Comparison of ENCODE assay signal across 21 cellular contexts in the genomic region with DNA sequence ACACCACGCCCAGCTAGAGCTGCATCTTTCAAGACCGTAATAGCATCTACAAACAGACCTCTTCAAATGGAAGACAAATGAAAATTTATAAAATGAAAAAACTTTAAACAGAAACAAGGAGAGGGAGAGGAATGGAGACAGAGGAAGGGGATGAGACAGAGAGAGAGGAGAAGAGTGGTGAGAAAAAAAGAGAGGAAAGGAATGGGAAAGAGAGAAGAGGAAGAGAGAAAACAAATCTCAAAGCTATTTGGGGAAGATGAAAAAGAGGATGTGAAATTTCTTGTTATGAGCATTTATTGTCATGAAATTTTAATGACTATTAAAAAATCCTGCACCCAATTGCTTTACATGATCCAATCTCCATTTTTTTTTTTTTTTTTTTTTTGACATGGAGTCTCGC.
DNase-seq lines count a peak whose midpoint lies in the region; ATAC-seq and TF ChIP-seq lines count a peak whose summit lies in the region.
"Had no signal": no experiment of that assay in that cellular context is flagged by ENCODE, and none has a peak within 500 bp of the region (broad histone marks: within the 10 kb centered on the region; RNA-seq: fewer than 3 reads in every experiment).

No MANE protein-coding gene starts in this region.

- peaks cover 14% of the 10 kb centered on the region for H3K4me1 Mint-ChIP-seq in MCF 10A (ENCODE audit: insufficient read depth, unreplicated experiment)
- H3K4me1 Mint-ChIP-seq: B cell; CD4-positive, CD25-positive, alpha-beta regulatory T cell had no signal

- no peak for TF ChIP-seq POLR2A in breast epithelium (IDR thresholded peaks at IDR 0.05)

- H3K9me2 ChIP-seq in OCI-LY1 (ENCODE audit: low read depth, low read length) = no peaks in the 10 kb centered on the region

- H2AFZ ChIP-seq in OCI-LY1 (ENCODE audit: low read length) = no peak overlapping the region
- H2AFZ ChIP-seq: GM23338 had no signal

- CTCF ChIA-PET in MCF 10A (lab: Yijun Ruan, JAX) = interaction anchor here (0.6 to 1.0 kb wide), 3 partner anchors 12 to 368 kb away, joined by 3 to 5 read pairs (median 4); no protein-coding TSS in a partner anchor

- BruUV-seq in MCF 10A (replicated peaks; lab: Mats Ljungman, UMichigan) = no TSS peak

- H3K4me3 ChIP-seq in breast epithelium (no peak overlapping the region), OCI-LY1 (ENCODE audit: low read depth, low read length, poor library complexity, severe bottlenecking) (no peak overlapping the region), WERI-Rb-1 (ENCODE audit: low read depth, low read length) (no peak overlapping the region)
- H3K4me3 ChIP-seq: GM23338, SK-N-MC had no signal

- H3K9ac ChIP-seq in OCI-LY1 (ENCODE audit: low read length) = no peak overlapping the region

- no peaks in the 10 kb centered on the region for H3F3A ChIP-seq in OCI-LY1 (ENCODE audit: insufficient read depth, low read length)

- POLR2A ChIA-PET in MCF 10A (lab: Yijun Ruan, JAX) = interaction anchor here (0.8 kb wide), 1 partner anchor 41 kb away, joined by 4 read pairs; no protein-coding TSS in a partner anchor

- H3K4me1 ChIP-seq in breast epithelium = no peaks in the 10 kb centered on the region
- peaks cover 30% of the 10 kb centered on the region for H3K4me1 ChIP-seq in OCI-LY1 (ENCODE audit: insufficient read depth, low read length, severe bottlenecking)

- H3K27me3 Mint-ChIP-seq in MCF 10A (ENCODE audit: insufficient read depth, unreplicated experiment) = no peaks in the 10 kb centered on the region
- H3K27me3 Mint-ChIP-seq: B cell; CD4-positive, CD25-positive, alpha-beta regulatory T cell had no signal

- intact Hi-C loops in MCF 10A (cut with micrococcal nuclease) (no loop called here), breast epithelium (cut with DNase I; ENCODE audit: low total_unique reads) (no loop called here)

- no peaks in the 10 kb centered on the region for H3K79me2 ChIP-seq in OCI-LY1 (ENCODE audit: insufficient read depth, low read length)

- H3K36me3 ChIP-seq in breast epithelium = no peaks in the 10 kb centered on the region
- H3K36me3 ChIP-seq in OCI-LY1 (ENCODE audit: insufficient read depth, low read length) = no peaks in the 10 kb centered on the region
- no peaks in the 10 kb centered on the region for H3K36me3 ChIP-seq in WERI-Rb-1

- no peaks in the 10 kb centered on the region for H3K27me3 ChIP-seq in breast epithelium
- H3K27me3 ChIP-seq in OCI-LY1 (ENCODE audit: insufficient read depth, low read length) = no peaks in the 10 kb centered on the region
- H3K27me3 ChIP-seq in WERI-Rb-1 (ENCODE audit: insufficient read depth, low read depth, severe bottlenecking) = no peaks in the 10 kb centered on the region

- peaks cover 22% of the 10 kb centered on the region for H3K9me3 Mint-ChIP-seq in MCF 10A (ENCODE audit: unreplicated experiment)
- H3K9me3 Mint-ChIP-seq: GM23338 had no signal

- no peaks in the 10 kb centered on the region for H3K36me3 Mint-ChIP-seq in MCF 10A (ENCODE audit: insufficient read depth, unreplicated experiment)
- H3K36me3 Mint-ChIP-seq: CD4-positive, CD25-positive, alpha-beta regulatory T cell had no signal

- H4K20me1 ChIP-seq in OCI-LY1 (ENCODE audit: insufficient read depth, low read length) = no peaks in the 10 kb centered on the region

- H3K9me3 ChIP-seq in breast epithelium (no peaks in the 10 kb centered on the region), OCI-LY1 (ENCODE audit: low read length) (no peaks in the 10 kb centered on the region), WERI-Rb-1 (ENCODE audit: severe bottlenecking) (no peaks in the 10 kb centered on the region)

- no peak overlapping the region for H3K4me2 ChIP-seq in OCI-LY1 (ENCODE audit: low read length)
- H3K4me2 ChIP-seq: GM23338 had no signal

- DNase-seq in MCF 10A (ENCODE audit: unreplicated experiment) (no peak), breast epithelium (ENCODE audit: low spot score in 2 of 2) (no peak), WERI-Rb-1 (no peak), cortex of kidney (lab: John Stamatoyannopoulos, UW) (no peak), kidney glomerular epithelial cell (lab: John Stamatoyannopoulos, UW) (no peak)
- DNase-seq: CD4-positive, CD25-positive, alpha-beta regulatory T cell; COR-L47; DMS 273 treated with DMSO at 0.1 percent for 48 hours; DND-41; KG1; NCI-H1092; NCI-H1436 treated with DMSO at 0.1 percent for 48 hours; NCI-H2029; NCI-H345; NCI-H526 had no signal

- peak; percentile 48 for ATAC-seq in GM21786 (IDR thresholded peaks at IDR 0.05; ENCODE audit: unreplicated experiment)
- ATAC-seq: GM23338, Right ventricle myocardium inferior had no signal

- no peak overlapping the region for H3K4me3 Mint-ChIP-seq in MCF 10A (ENCODE audit: unreplicated experiment)
- H3K4me3 Mint-ChIP-seq: B cell; CD4-positive, CD25-positive, alpha-beta regulatory T cell; GM23338 had no signal

- H3K27ac ChIP-seq in breast epithelium (no peak overlapping the region), OCI-LY1 (ENCODE audit: low read depth, low read length, poor library complexity, severe bottlenecking) (peak overlapping the region; percentile 54), WERI-Rb-1 (no peak overlapping the region)
- H3K27ac ChIP-seq: SK-N-MC had no signal

- H3K27ac Mint-ChIP-seq in MCF 10A (ENCODE audit: low read depth, unreplicated experiment) = peak overlapping the region; percentile 5
- H3K27ac Mint-ChIP-seq: B cell; CD4-positive, CD25-positive, alpha-beta regulatory T cell; GM23338 had no signal

- TF ChIP-seq CTCF in MCF 10A (IDR thresholded peaks at IDR 0.05; ENCODE audit: unreplicated experiment) = no peak
- no peak for TF ChIP-seq CTCF in breast epithelium (IDR thresholded peaks at IDR 0.05)
- no peak for TF ChIP-seq CTCF in OCI-LY1 (IDR thresholded peaks at IDR 0.05; ENCODE audit: low read length)
- TF ChIP-seq CTCF in WERI-Rb-1 (IDR thresholded peaks at IDR 0.05; ENCODE audit: low read depth, low read length) = no peak
